ENCODE assay signal across 9 cellular contexts in the genomic region with DNA sequence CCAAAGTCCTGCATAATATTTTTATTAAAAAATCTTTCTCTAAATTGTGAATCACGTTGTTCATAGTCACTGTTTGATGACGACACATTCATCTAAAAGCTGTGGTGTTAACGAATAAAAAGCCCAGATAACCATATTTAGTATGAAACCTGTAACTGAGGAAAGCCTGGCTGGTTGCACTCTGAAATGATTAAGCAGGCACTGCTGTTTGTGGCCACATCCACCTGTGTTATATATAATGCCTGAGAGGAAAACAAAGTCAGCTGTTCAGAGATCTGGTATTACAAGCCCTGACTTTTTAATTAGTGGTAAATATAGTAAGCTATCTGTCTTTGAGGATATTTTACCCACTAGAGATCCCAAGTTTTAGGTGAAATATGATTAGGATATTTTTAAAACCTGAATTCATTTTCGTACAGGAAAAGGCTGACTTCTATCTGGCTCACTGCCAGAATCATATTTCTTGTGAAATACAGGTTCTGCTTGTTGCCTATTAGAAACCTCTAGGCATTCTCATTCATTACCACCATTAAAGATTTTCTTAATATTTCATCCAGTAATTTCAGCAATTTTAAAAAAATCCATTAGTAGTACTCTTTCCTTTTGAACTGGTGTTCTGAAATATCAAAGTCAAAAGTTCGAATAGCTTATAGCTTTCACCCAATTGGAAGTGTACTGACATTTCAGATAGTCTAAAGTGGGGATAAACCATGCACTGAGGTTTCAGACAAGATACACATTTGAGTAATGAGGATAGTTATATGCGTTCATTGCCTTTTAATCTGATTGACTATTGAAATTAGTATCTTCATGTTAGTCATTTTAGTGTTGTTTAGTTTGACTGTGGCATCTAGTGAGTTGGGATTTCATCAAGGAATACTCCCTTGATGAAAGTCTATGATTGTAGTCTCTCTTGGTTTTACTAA.
DNase-seq lines count a peak whose midpoint lies in the region; ATAC-seq and TF ChIP-seq lines count a peak whose summit lies in the region.
"Had no signal": no experiment of that assay in that cellular context is flagged by ENCODE, and none has a peak within 500 bp of the region (broad histone marks: within the 10 kb centered on the region; RNA-seq: fewer than 3 reads in every experiment).

No MANE protein-coding gene starts in this region.

- peak; percentile 63 for ATAC-seq in activated CD8-positive, alpha-beta memory T cell treated with anti-CD3 and anti-CD28 coated beads, Interleukin-2, amount 10 ng/mL, durations not matched to agents 7 days and 5 days
- ATAC-seq in HG03025 (IDR thresholded peaks at IDR 0.05; ENCODE audit: low FRiP score, unreplicated experiment) (peak; percentile 83), body of pancreas (no peak)
- ATAC-seq in stimulated activated naive B cell treated with anti-CD40 and anti-IgM and Interleukin-4, amounts not matched to agents 10 μg/mL and 1 μg/mL and 100 μg/mL, for 72 hours (replicated peaks), result peak; percentile 70 to 87

- H3K4me3 ChIP-seq in body of pancreas, result no peak overlapping the region
- H3K4me3 ChIP-seq in testis, result no peak overlapping the region
- H3K4me3 ChIP-seq: BLaER1 treated with 17β-estradiol and CSF1 and Interleukin-3, amounts not matched to agents 10 nM and 100 nM had no signal

- H3K4me1 ChIP-seq in body of pancreas, result no peaks in the 10 kb centered on the region
- H3K4me1 ChIP-seq in testis, result no peaks in the 10 kb centered on the region
- H3K4me1 ChIP-seq: BLaER1 treated with 17β-estradiol and CSF1 and Interleukin-3, amounts not matched to agents 10 nM and 100 nM had no signal

- intact Hi-C loops in body of pancreas (cut with DNase I), result no loop called here
- intact Hi-C loops in testis (cut with DNase I; ENCODE audit: low total_unique reads), result no loop called here

- H3K4me3 Mint-ChIP-seq in activated CD8-positive, alpha-beta memory T cell treated with anti-CD3 and anti-CD28 coated beads, Interleukin-2, amount 10 ng/mL, durations not matched to agents 7 days and 5 days, result no peak overlapping the region
- no peak overlapping the region for H3K4me3 Mint-ChIP-seq in T-helper 2 cell treated with Interferon-gamma antibody and Interleukin-4, amounts not matched to agents 5 μg/mL and 100 μg/mL, for 36 hours
- H3K4me3 Mint-ChIP-seq in stimulated activated naive B cell treated with anti-CD40 and anti-IgM and Interleukin-4, amounts not matched to agents 10 μg/mL and 1 μg/mL and 100 μg/mL, for 72 hours, result no peak overlapping the region

- no peaks in the 10 kb centered on the region for H3K9me3 Mint-ChIP-seq in activated CD8-positive, alpha-beta memory T cell treated with anti-CD3 and anti-CD28 coated beads, Interleukin-2, amount 10 ng/mL, durations not matched to agents 7 days and 5 days (ENCODE audit: low read depth)
- H3K9me3 Mint-ChIP-seq in T-helper 2 cell treated with Interferon-gamma antibody and Interleukin-4, amounts not matched to agents 5 μg/mL and 100 μg/mL, for 36 hours, result no peaks in the 10 kb centered on the region
- H3K9me3 Mint-ChIP-seq in stimulated activated naive B cell treated with anti-CD40 and anti-IgM and Interleukin-4, amounts not matched to agents 10 μg/mL and 1 μg/mL and 100 μg/mL, for 72 hours, result no peaks in the 10 kb centered on the region

- H3K27ac ChIP-seq in body of pancreas, result no peak overlapping the region
- H3K27ac ChIP-seq in testis, result no peak overlapping the region
- H3K27ac ChIP-seq: BLaER1 treated with 17β-estradiol and CSF1 and Interleukin-3, amounts not matched to agents 10 nM and 100 nM had no signal

- H3K36me3 ChIP-seq in body of pancreas (replicated peaks in 1 of 2; ENCODE audit: insufficient read depth in 1 of 2, low read depth in 2 of 2) (no peaks in the 10 kb centered on the region), testis (ENCODE audit: low read depth, missing control alignments) (no peaks in the 10 kb centered on the region)
- H3K36me3 ChIP-seq: BLaER1 treated with 17β-estradiol and CSF1 and Interleukin-3, amounts not matched to agents 10 nM and 100 nM had no signal

- TF ChIP-seq CTCF in body of pancreas (IDR thresholded peaks at IDR 0.05) (no peak), testis (IDR thresholded peaks at IDR 0.05) (no peak)

- H3K27me3 ChIP-seq in body of pancreas (no peaks in the 10 kb centered on the region), testis (no peaks in the 10 kb centered on the region)
- H3K27me3 ChIP-seq: BLaER1 treated with 17β-estradiol and CSF1 and Interleukin-3, amounts not matched to agents 10 nM and 100 nM had no signal

- no peaks in the 10 kb centered on the region for H3K9me3 ChIP-seq in body of pancreas
- no peaks in the 10 kb centered on the region for H3K9me3 ChIP-seq in testis

- H3K27ac Mint-ChIP-seq in activated CD8-positive, alpha-beta memory T cell treated with anti-CD3 and anti-CD28 coated beads, Interleukin-2, amount 10 ng/mL, durations not matched to agents 7 days and 5 days, result no peak overlapping the region
- H3K27ac Mint-ChIP-seq in T-helper 2 cell treated with Interferon-gamma antibody and Interleukin-4, amounts not matched to agents 5 μg/mL and 100 μg/mL, for 36 hours, result no peak overlapping the region
- H3K27ac Mint-ChIP-seq in stimulated activated naive B cell treated with anti-CD40 and anti-IgM and Interleukin-4, amounts not matched to agents 10 μg/mL and 1 μg/mL and 100 μg/mL, for 72 hours, result no peak overlapping the region

- WGBS in body of pancreas, 2 donors, result 56 to 63% methylated on average over 6 of the region's 6 CpGs
- WGBS in testis, 2 donors, result 82 to 83% methylated on average over 6 of the region's 6 CpGs

- H3K4me1 Mint-ChIP-seq in activated CD8-positive, alpha-beta memory T cell treated with anti-CD3 and anti-CD28 coated beads, Interleukin-2, amount 10 ng/mL, durations not matched to agents 7 days and 5 days, result peaks cover 9% of the 10 kb centered on the region
- peaks cover 10% of the 10 kb centered on the region for H3K4me1 Mint-ChIP-seq in T-helper 2 cell treated with Interferon-gamma antibody and Interleukin-4, amounts not matched to agents 5 μg/mL and 100 μg/mL, for 36 hours (ENCODE audit: low read depth)
- H3K4me1 Mint-ChIP-seq in stimulated activated naive B cell treated with anti-CD40 and anti-IgM and Interleukin-4, amounts not matched to agents 10 μg/mL and 1 μg/mL and 100 μg/mL, for 72 hours, result peaks cover 5 to 6% of the 10 kb centered on the region in 2 donors

- peaks cover under 1% of the 10 kb centered on the region for H3K36me3 Mint-ChIP-seq in activated CD8-positive, alpha-beta memory T cell treated with anti-CD3 and anti-CD28 coated beads, Interleukin-2, amount 10 ng/mL, durations not matched to agents 7 days and 5 days
- H3K36me3 Mint-ChIP-seq in T-helper 2 cell treated with Interferon-gamma antibody and Interleukin-4, amounts not matched to agents 5 μg/mL and 100 μg/mL, for 36 hours (ENCODE audit: low read depth), result peaks cover 8% of the 10 kb centered on the region
- peaks cover 5 to 18% of the 10 kb centered on the region in 2 donors for H3K36me3 Mint-ChIP-seq in stimulated activated naive B cell treated with anti-CD40 and anti-IgM and Interleukin-4, amounts not matched to agents 10 μg/mL and 1 μg/mL and 100 μg/mL, for 72 hours

- H3K27me3 Mint-ChIP-seq in activated CD8-positive, alpha-beta memory T cell treated with anti-CD3 and anti-CD28 coated beads, Interleukin-2, amount 10 ng/mL, durations not matched to agents 7 days and 5 days, result no peaks in the 10 kb centered on the region
- no peaks in the 10 kb centered on the region for H3K27me3 Mint-ChIP-seq in T-helper 2 cell treated with Interferon-gamma antibody and Interleukin-4, amounts not matched to agents 5 μg/mL and 100 μg/mL, for 36 hours (ENCODE audit: low read depth)
- H3K27me3 Mint-ChIP-seq in stimulated activated naive B cell treated with anti-CD40 and anti-IgM and Interleukin-4, amounts not matched to agents 10 μg/mL and 1 μg/mL and 100 μg/mL, for 72 hours, result no peaks in the 10 kb centered on the region

- no peak for TF ChIP-seq POLR2A in body of pancreas (IDR thresholded peaks at IDR 0.05)
- TF ChIP-seq POLR2A in testis (IDR thresholded peaks at IDR 0.05), result no peak

- DNase-seq in activated CD8-positive, alpha-beta memory T cell treated with anti-CD3 and anti-CD28 coated beads, Interleukin-2, amount 10 ng/mL, durations not matched to agents 7 days and 5 days, result peak; percentile 49
- DNase-seq in activated CD8-positive, alpha-beta memory T cell treated with anti-CD3 and anti-CD28 coated beads for 24 hours, result no peak
- peak; percentile 27 for DNase-seq in T-helper 2 cell treated with Interferon-gamma antibody and Interleukin-4, amounts not matched to agents 5 μg/mL and 100 μg/mL, for 36 hours (ENCODE audit: low spot score)
- DNase-seq in stimulated activated naive B cell treated with anti-CD40 and anti-IgM and Interleukin-4, amounts not matched to agents 10 μg/mL and 1 μg/mL and 100 μg/mL, for 72 hours, result no peak
- DNase-seq in cortex of kidney (lab: John Stamatoyannopoulos, UW), result no peak
- no peak for DNase-seq in body of pancreas
- DNase-seq in testis, result no peak

- CTCF ChIA-PET in activated CD8-positive, alpha-beta memory T cell treated with anti-CD3 and anti-CD28 coated beads, Interleukin-2, amount 10 ng/mL, durations not matched to agents 7 days and 5 days (lab: Charles Lee), result interaction anchor here (0.6 to 1.1 kb wide), 2 partner anchors 19 to 191 kb away, joined by 3 to 5 read pairs; no protein-coding TSS in a partner anchor

Comparison
In these comparisons a context has a peak if more than half of its experiments do, and no peak if none do; other contexts are left out.
1. DNase-seq: peak in activated CD8-positive, alpha-beta memory T cell treated with anti-CD3 and anti-CD28 coated beads, Interleukin-2, amount 10 ng/mL, durations not matched to agents 7 days and 5 days (single experiment) and T-helper 2 cell treated with Interferon-gamma antibody and Interleukin-4, amounts not matched to agents 5 μg/mL and 100 μg/mL, for 36 hours (single experiment); none in activated CD8-positive, alpha-beta memory T cell treated with anti-CD3 and anti-CD28 coated beads for 24 hours (single experiment), stimulated activated naive B cell treated with anti-CD40 and anti-IgM and Interleukin-4, amounts not matched to agents 10 μg/mL and 1 μg/mL and 100 μg/mL, for 72 hours (single experiment), cortex of kidney (single experiment), body of pancreas (0 of 4) and testis (single experiment).